ENCODE assay signal across 11 cellular contexts in the genomic region with DNA sequence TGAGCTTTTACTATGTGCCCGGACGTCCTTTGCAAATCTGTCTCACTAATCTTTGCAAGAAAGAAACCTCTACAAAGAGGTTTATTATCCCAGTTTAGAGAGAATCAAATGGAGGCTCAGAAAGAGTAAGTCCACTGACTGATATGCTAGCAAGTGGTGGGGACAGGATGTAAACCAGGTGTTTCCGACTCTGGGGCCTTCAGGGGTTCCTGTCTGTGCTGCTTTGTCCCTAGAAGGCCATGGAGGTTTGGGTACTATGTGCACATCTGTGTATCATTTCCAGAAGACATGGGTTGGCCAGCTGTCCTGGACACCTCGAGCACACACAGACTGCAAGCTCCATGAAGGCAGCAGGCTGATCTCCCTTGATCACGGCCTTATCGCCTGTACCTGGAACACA. TPM values are rescaled to one million over a fixed set of nuclear protein-coding genes. Genes with fewer than 3 reads are reported as not detected.
DNase-seq lines count a peak whose midpoint lies in the region; ATAC-seq and TF ChIP-seq lines count a peak whose summit lies in the region.
"Had no signal": no experiment of that assay in that cellular context is flagged by ENCODE, and none has a peak within 500 bp of the region (broad histone marks: within the 10 kb centered on the region; RNA-seq: fewer than 3 reads in every experiment).

No MANE protein-coding gene starts in this region.

- DNase-seq in cardiac muscle cell (ENCODE audit: low read depth in 1 of 2, low spot score in 1 of 2) (no peak), cardiac septum (ENCODE audit: low spot score) (no peak), WTC11 (ENCODE audit: low spot score) (no peak), hepatocyte (ENCODE audit: low spot score) (no peak), transverse colon (no peak), HAP-1 (ENCODE audit: low spot score in 2 of 2) (no peak)
- DNase-seq: aorta; GOT3; stimulated activated CD4-positive, alpha-beta T cell treated with anti-CD3 and anti-CD28 coated beads, Interleukin-4, amount 100 ng/mL, for 1 hour had no signal

- H3K9me3 ChIP-seq in cardiac muscle cell (ENCODE audit: low read depth), result no peaks in the 10 kb centered on the region
- H3K9me3 ChIP-seq in hepatocyte (ENCODE audit: low read depth), result no peaks in the 10 kb centered on the region
- no peaks in the 10 kb centered on the region for H3K9me3 ChIP-seq in transverse colon
- no peaks in the 10 kb centered on the region for H3K9me3 ChIP-seq in HAP-1

- no peaks in the 10 kb centered on the region for H3K9me3 Mint-ChIP-seq in WTC11

- TF ChIP-seq EP300 in transverse colon (IDR thresholded peaks at IDR 0.05; ENCODE audit: low read depth), result no peak

- no peaks in the 10 kb centered on the region for H3K79me2 ChIP-seq in hepatocyte

- 96% methylated on average over 6 of the region's 6 CpGs for whole genome bisulfite sequencing in hepatocyte (ENCODE audit: low lambda C conversion rate, missing lambda C conversion rate)
- WGBS in transverse colon (ENCODE audit: low coverage in 1 of 2), 2 donors, result 81 to 82% methylated on average over 3 to 6 of the region's 6 CpGs

- no peaks in the 10 kb centered on the region for H3K27me3 ChIP-seq in cardiac muscle cell
- H3K27me3 ChIP-seq in hepatocyte, result no peaks in the 10 kb centered on the region
- no peaks in the 10 kb centered on the region for H3K27me3 ChIP-seq in transverse colon
- no peaks in the 10 kb centered on the region for H3K27me3 ChIP-seq in HAP-1 (ENCODE audit: low read depth)

- peak overlapping the region; percentile 2; the same call in 1 of the 2 replicates for H3K27ac Mint-ChIP-seq in WTC11

- TF ChIP-seq POLR2A in transverse colon (IDR thresholded peaks at IDR 0.05), result no peak

- CTCF ChIA-PET in WTC11 (lab: Charles Lee), result interaction anchor here (0.6 to 4.4 kb wide), 5 partner anchors 10 to 228 kb away, joined by 3 to 94 read pairs (median 13); a partner anchor contains a TSS

- H3K4me3 Mint-ChIP-seq in WTC11, result peak overlapping the region; percentile 96

- no peaks in the 10 kb centered on the region for H3K9me2 ChIP-seq in hepatocyte (replicated peaks; ENCODE audit: insufficient read depth)

- H3K27ac ChIP-seq in cardiac muscle cell (peak overlapping the region; percentile 10), hepatocyte (peak overlapping the region; percentile 90), transverse colon (peak overlapping the region; percentile 88 to 92 (median 90))

- H3K27me3 Mint-ChIP-seq in WTC11 (ENCODE audit: low read depth), result peaks cover 9% of the 10 kb centered on the region

- H3K4me3 ChIP-seq in cardiac muscle cell, result no peak overlapping the region
- no peak overlapping the region for H3K4me3 ChIP-seq in hepatocyte
- H3K4me3 ChIP-seq in transverse colon, result peak overlapping the region in 2 of 4 donors; percentile 62 to 77
- no peak overlapping the region; the same call in 1 of the 2 replicates for H3K4me3 ChIP-seq in HAP-1

- TF ChIP-seq CTCF in cardiac muscle cell (IDR thresholded peaks at IDR 0.05; ENCODE audit: low read depth, low read length), result no peak
- TF ChIP-seq CTCF in WTC11 (IDR thresholded peaks at IDR 0.05), result no peak
- no peak for TF ChIP-seq CTCF in hepatocyte (IDR thresholded peaks at IDR 0.05; ENCODE audit: poor library complexity)
- TF ChIP-seq CTCF in transverse colon (IDR thresholded peaks at IDR 0.05), result no peak

- no peaks in the 10 kb centered on the region for H3K4me1 ChIP-seq in cardiac muscle cell (ENCODE audit: low read depth)
- peaks cover 6% of the 10 kb centered on the region for H3K4me1 ChIP-seq in hepatocyte (ENCODE audit: insufficient read depth)
- H3K4me1 ChIP-seq in transverse colon, result peaks cover 0 to 14% (median 11%) of the 10 kb centered on the region in 4 donors
- H3K4me1 ChIP-seq in HAP-1, result no peaks in the 10 kb centered on the region

- in situ Hi-C loops in transverse colon (cut with MboI; ENCODE audit: low pct_ligation_motif_present in 1 of 4, low pct_unique_long_range_greater_than_20kb in 1 of 4, low sequenced_read_pairs in 3 of 4) (no loop called here), HAP-1 (cut with MboI; ENCODE audit: low sequenced_read_pairs) (no loop called here)

- H2AFZ ChIP-seq in hepatocyte, result no peak overlapping the region

- intact Hi-C loops in cardiac septum (cut with DNase I), result loop anchor here (2.0 kb wide), 1 partner anchor 30 kb away; a partner anchor contains a TSS
- intact Hi-C loops in transverse colon (cut with DNase I; ENCODE audit: low total_unique reads), result no loop called here

- ATAC-seq in WTC11 (no peak), HG03139 (IDR thresholded peaks at IDR 0.05; ENCODE audit: unreplicated experiment) (no peak), HG03571 (IDR thresholded peaks at IDR 0.05; ENCODE audit: unreplicated experiment) (no peak)

- peaks cover 13% of the 10 kb centered on the region for H3K4me1 Mint-ChIP-seq in WTC11

- H3K36me3 ChIP-seq in cardiac muscle cell (peaks cover 2% of the 10 kb centered on the region), hepatocyte (replicated peaks; ENCODE audit: insufficient read depth, low read depth) (no peaks in the 10 kb centered on the region), transverse colon (peaks cover 0 to 5% (median 0%) of the 10 kb centered on the region in 4 donors), HAP-1 (replicated peaks) (peaks cover 8% of the 10 kb centered on the region; the same call in 1 of the 2 replicates)

- peaks cover 5% of the 10 kb centered on the region; the same call in 1 of the 2 replicates for H3K36me3 Mint-ChIP-seq in WTC11

- no peaks in the 10 kb centered on the region for H4K20me1 ChIP-seq in hepatocyte (ENCODE audit: insufficient read depth, poor library complexity, severe bottlenecking)

- H3K4me2 ChIP-seq in hepatocyte, result peak overlapping the region; percentile 82

- POLR2A ChIA-PET in WTC11 (lab: Charles Lee), result no interaction called here

TF ChIP-seq in WTC11, 78 proteins besides CTCF, POLR2A, EP300 and RAD21:
- no peak for TF ChIP-seq ZNF423 (CRISPR knock-in tag; IDR thresholded peaks at IDR 0.05)
- TF ChIP-seq, protein P1, sequence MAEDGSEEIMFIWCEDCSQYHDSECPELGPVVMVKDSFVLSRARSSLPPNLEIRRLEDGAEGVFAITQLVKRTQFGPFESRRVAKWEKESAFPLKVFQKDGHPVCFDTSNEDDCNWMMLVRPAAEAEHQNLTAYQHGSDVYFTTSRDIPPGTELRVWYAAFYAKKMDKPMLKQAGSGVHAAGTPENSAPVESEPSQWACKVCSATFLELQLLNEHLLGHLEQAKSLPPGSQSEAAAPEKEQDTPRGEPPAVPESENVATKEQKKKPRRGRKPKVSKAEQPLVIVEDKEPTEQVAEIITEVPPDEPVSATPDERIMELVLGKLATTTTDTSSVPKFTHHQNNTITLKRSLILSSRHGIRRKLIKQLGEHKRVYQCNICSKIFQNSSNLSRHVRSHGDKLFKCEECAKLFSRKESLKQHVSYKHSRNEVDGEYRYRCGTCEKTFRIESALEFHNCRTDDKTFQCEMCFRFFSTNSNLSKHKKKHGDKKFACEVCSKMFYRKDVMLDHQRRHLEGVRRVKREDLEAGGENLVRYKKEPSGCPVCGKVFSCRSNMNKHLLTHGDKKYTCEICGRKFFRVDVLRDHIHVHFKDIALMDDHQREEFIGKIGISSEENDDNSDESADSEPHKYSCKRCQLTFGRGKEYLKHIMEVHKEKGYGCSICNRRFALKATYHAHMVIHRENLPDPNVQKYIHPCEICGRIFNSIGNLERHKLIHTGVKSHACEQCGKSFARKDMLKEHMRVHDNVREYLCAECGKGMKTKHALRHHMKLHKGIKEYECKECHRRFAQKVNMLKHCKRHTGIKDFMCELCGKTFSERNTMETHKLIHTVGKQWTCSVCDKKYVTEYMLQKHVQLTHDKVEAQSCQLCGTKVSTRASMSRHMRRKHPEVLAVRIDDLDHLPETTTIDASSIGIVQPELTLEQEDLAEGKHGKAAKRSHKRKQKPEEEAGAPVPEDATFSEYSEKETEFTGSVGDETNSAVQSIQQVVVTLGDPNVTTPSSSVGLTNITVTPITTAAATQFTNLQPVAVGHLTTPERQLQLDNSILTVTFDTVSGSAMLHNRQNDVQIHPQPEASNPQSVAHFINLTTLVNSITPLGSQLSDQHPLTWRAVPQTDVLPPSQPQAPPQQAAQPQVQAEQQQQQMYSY (CRISPR knock-in tag; IDR thresholded peaks at IDR 0.05), result no peak
- no peak for TF ChIP-seq NFYB (CRISPR knock-in tag; conservative IDR thresholded peaks at IDR 0.05; ENCODE audit: low read depth)
- TF ChIP-seq, protein P2, sequence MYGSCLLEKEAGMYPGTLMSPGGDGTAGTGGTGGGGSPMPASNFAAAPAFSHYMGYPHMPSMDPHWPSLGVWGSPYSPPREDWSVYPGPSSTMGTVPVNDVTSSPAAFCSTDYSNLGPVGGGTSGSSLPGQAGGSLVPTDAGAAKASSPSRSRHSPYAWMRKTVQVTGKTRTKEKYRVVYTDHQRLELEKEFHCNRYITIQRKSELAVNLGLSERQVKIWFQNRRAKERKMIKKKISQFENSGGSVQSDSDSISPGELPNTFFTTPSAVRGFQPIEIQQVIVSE (CRISPR knock-in tag; IDR thresholded peaks at IDR 0.05; ENCODE audit: borderline replicate concordance), result no peak
- TF ChIP-seq TEAD4 (CRISPR knock-in tag; IDR thresholded peaks at IDR 0.05), result no peak
- TF ChIP-seq, protein P3, sequence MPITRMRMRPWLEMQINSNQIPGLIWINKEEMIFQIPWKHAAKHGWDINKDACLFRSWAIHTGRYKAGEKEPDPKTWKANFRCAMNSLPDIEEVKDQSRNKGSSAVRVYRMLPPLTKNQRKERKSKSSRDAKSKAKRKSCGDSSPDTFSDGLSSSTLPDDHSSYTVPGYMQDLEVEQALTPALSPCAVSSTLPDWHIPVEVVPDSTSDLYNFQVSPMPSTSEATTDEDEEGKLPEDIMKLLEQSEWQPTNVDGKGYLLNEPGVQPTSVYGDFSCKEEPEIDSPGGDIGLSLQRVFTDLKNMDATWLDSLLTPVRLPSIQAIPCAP (CRISPR knock-in tag; IDR thresholded peaks at IDR 0.05), result no peak
- TF ChIP-seq CREB1 (CRISPR knock-in tag; IDR thresholded peaks at IDR 0.05), result no peak
- no peak for TF ChIP-seq NR1H2 (CRISPR knock-in tag; IDR thresholded peaks at IDR 0.05)

RNA-seq across cellular contexts. Expression of a gene that starts 1.2 kb away (rescaled TPM):
- total RNA-seq in cardiac muscle cell (10.2 and 10.4 TPM in 2 replicates), cardiac septum (5.2 TPM), WTC11 (2021) (24.5 to 30.2 TPM (median 29.5 TPM) in 3 replicates), hepatocyte (8.3 and 10.1 TPM in 2 replicates), transverse colon (1 to 10 TPM in 3 of 4 donors, not detected in 1; 2.2 to 5.7 (median 3.3) TPM)
- polyA plus RNA-seq in cardiac muscle cell (15.5 and 20.6 TPM in 2 replicates), hepatocyte (22.6 and 25.4 TPM in 2 replicates)

RNA-seq across cellular contexts. Expression of a gene that starts 13.5 kb away (rescaled TPM):
- total RNA-seq in cardiac muscle cell (3.7 and 4.6 TPM in 2 replicates), cardiac septum (0.59 TPM), WTC11 (2021) (6.5 to 8.5 TPM (median 6.8 TPM) in 3 replicates), hepatocyte (1.1 and 1.2 TPM in 2 replicates), transverse colon (10 to 100 TPM in 2 of 4 donors, 1 to 10 TPM in 1, under 1 TPM in 1; 0.82 to 36.4 (median 9.6) TPM)
- polyA plus RNA-seq in cardiac muscle cell (0.67 and 0.99 TPM in 2 replicates), hepatocyte (0.24 and 0.40 TPM in 2 replicates)
- polyA plus RNA-seq: aorta had no signal

RNA-seq across cellular contexts. Expression of a gene that starts 29.7 kb away (rescaled TPM):
- 62.5 and 108 TPM in 2 replicates for total RNA-seq in cardiac muscle cell
- 123 and 173 TPM in 2 replicates for polyA plus RNA-seq in cardiac muscle cell
- total RNA-seq in cardiac septum, result 112 TPM
- total RNA-seq in WTC11 (2021), result 58.4 to 66.8 TPM (median 61.3 TPM) in 3 replicates
- 89.8 and 106 TPM in 2 replicates for total RNA-seq in hepatocyte
- 192 and 229 TPM in 2 replicates for polyA plus RNA-seq in hepatocyte
- 100 to 1,000 TPM in 3 of 4 donors, 10 to 100 TPM in 1; 94.8 to 138 (median 114) TPM for total RNA-seq in transverse colon

Comparison
In these comparisons a context has a peak if more than half of its experiments do, and no peak if none do; other contexts are left out.
1. H3K27ac ChIP-seq: peak in every context shown above with its lines; median percentile 90 in hepatocyte; 90 in transverse colon; 10 in cardiac muscle cell.